Comparison of ENCODE assay signal across 13 cellular contexts in the genomic region with DNA sequence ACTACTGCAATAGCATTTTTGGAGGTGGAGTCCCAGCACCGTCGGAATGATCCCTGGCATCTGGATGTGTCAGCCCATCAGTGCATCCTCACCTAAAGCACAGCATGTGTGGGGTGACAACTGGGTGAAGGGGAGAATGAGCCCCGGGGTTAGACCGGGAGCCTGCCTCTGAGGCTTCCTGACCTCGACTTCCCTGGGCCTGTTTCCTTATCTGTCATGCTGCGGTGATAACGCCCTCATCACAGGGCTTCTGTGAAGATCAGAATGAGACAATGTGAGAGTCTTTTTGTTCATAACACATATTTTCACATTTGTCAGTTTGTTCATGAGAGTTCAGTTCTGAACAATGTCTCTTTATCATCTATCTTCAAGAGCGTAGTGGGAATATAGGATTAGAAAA. TPM values are rescaled to one million over a fixed set of nuclear protein-coding genes. Genes with fewer than 3 reads are reported as not detected.
A peak's percentile ranks its signal among the peaks of the same experiment; 100 is the strongest.
DNase-seq lines count a peak whose midpoint lies in the region; ATAC-seq and TF ChIP-seq lines count a peak whose summit lies in the region.
"Had no signal": no experiment of that assay in that cellular context is flagged by ENCODE, and none has a peak within 500 bp of the region (broad histone marks: within the 10 kb centered on the region; RNA-seq: fewer than 3 reads in every experiment).

No MANE protein-coding gene starts in this region.

- peaks cover 4% of the 10 kb centered on the region for H3K4me1 Mint-ChIP-seq in activated T-helper 2 cell treated with anti-CD3 and anti-CD28 coated beads, Interferon-gamma antibody, Interleukin-2, Interleukin-4, amounts not matched to agents 10 μg/mL and 5 μg/mL and 100 μg/mL, durations not matched to agents 14 hours and 24 hours and 36 hours (ENCODE audit: low read depth)

- H3K27me3 ChIP-seq in lung (ENCODE audit: control insufficient read depth, insufficient read depth) (no peaks in the 10 kb centered on the region), testis (no peaks in the 10 kb centered on the region)

- no peaks in the 10 kb centered on the region for H3K36me3 Mint-ChIP-seq in activated T-helper 2 cell treated with anti-CD3 and anti-CD28 coated beads, Interferon-gamma antibody, Interleukin-2, Interleukin-4, amounts not matched to agents 10 μg/mL and 5 μg/mL and 100 μg/mL, durations not matched to agents 14 hours and 24 hours and 36 hours (ENCODE audit: low read depth)

- H3K9me3 ChIP-seq in lung (ENCODE audit: control insufficient read depth in 2 of 2, insufficient read depth in 1 of 2, low read length in 1 of 2): peaks cover 0 to 1% of the 10 kb centered on the region in 2 donors
- no peaks in the 10 kb centered on the region for H3K9me3 ChIP-seq in testis
- H3K9me3 ChIP-seq: A549 had no signal

- H3K4me3 Mint-ChIP-seq in activated T-helper 2 cell treated with anti-CD3 and anti-CD28 coated beads, Interferon-gamma antibody, Interleukin-2, Interleukin-4, amounts not matched to agents 10 μg/mL and 5 μg/mL and 100 μg/mL, durations not matched to agents 14 hours and 24 hours and 36 hours (ENCODE audit: low read depth): no peak overlapping the region

- peak; percentile 48 for DNase-seq in activated CD4-positive, alpha-beta T cell treated with anti-CD3 and anti-CD28 coated beads for 48 hours
- no peak for DNase-seq in activated CD4-positive, alpha-beta T cell treated with anti-CD3 and anti-CD28 coated beads for 1 hour
- DNase-seq in caudate nucleus (lab: John Stamatoyannopoulos, UW) (no peak), lung (ENCODE audit: low spot score) (no peak), testis (no peak), erythroblast (lab: John Stamatoyannopoulos, UW) (no peak), DMS53 treated with DMSO at 0.1 percent for 48 hours (lab: John Stamatoyannopoulos, UW; ENCODE audit: unreplicated experiment) (no peak)
- no peak for DNase-seq in activated T-helper 2 cell treated with anti-CD3 and anti-CD28 coated beads, Interferon-gamma antibody, Interleukin-2, Interleukin-4, amounts not matched to agents 10 μg/mL and 5 μg/mL and 100 μg/mL, durations not matched to agents 14 hours and 24 hours and 36 hours (ENCODE audit: low spot score)
- DNase-seq: activated CD4-positive, alpha-beta T cell treated with anti-CD3 and anti-CD28 coated beads, Interleukin-2, amount 50 U/mL, for 1 hour; effector CD4-positive, alpha-beta T cell; NCI-H1105; RPMI8226 had no signal

- H3K27ac ChIP-seq in caudate nucleus (ENCODE audit: low read depth, low read length) (peak overlapping the region; percentile 93), lung (ENCODE audit: low read depth in 1 of 2, low read length in 1 of 2) (peak overlapping the region; percentile 89 to 93), testis (peak overlapping the region; percentile 83 to 88)
- H3K27ac ChIP-seq: A549 had no signal

- intact Hi-C loops in testis (cut with DNase I; ENCODE audit: low total_unique reads): no loop called here
- intact Hi-C loops in activated T-helper 2 cell treated with anti-CD3 and anti-CD28 coated beads, Interferon-gamma antibody, Interleukin-2, Interleukin-4, amounts not matched to agents 10 μg/mL and 5 μg/mL and 100 μg/mL, durations not matched to agents 14 hours and 24 hours and 36 hours (cut with micrococcal nuclease): loop anchor here (1.0 kb wide), 1 partner anchor 21 kb away; no protein-coding TSS in a partner anchor

- H3K27ac Mint-ChIP-seq in activated T-helper 2 cell treated with anti-CD3 and anti-CD28 coated beads, Interferon-gamma antibody, Interleukin-2, Interleukin-4, amounts not matched to agents 10 μg/mL and 5 μg/mL and 100 μg/mL, durations not matched to agents 14 hours and 24 hours and 36 hours: no peak overlapping the region

- H3K9me3 Mint-ChIP-seq in activated T-helper 2 cell treated with anti-CD3 and anti-CD28 coated beads, Interferon-gamma antibody, Interleukin-2, Interleukin-4, amounts not matched to agents 10 μg/mL and 5 μg/mL and 100 μg/mL, durations not matched to agents 14 hours and 24 hours and 36 hours: peaks cover 3% of the 10 kb centered on the region

- no peak for TF ChIP-seq CTCF in lung (IDR thresholded peaks at IDR 0.05; ENCODE audit: control extremely low read depth, extremely low read depth)
- no peak for TF ChIP-seq CTCF in testis (IDR thresholded peaks at IDR 0.05)

- peaks cover 8% of the 10 kb centered on the region for H3K27me3 Mint-ChIP-seq in activated T-helper 2 cell treated with anti-CD3 and anti-CD28 coated beads, Interferon-gamma antibody, Interleukin-2, Interleukin-4, amounts not matched to agents 10 μg/mL and 5 μg/mL and 100 μg/mL, durations not matched to agents 14 hours and 24 hours and 36 hours (ENCODE audit: low read depth)

- TF ChIP-seq POLR2A in testis (IDR thresholded peaks at IDR 0.05) (no peak), erythroblast (IDR thresholded peaks at IDR 0.05; ENCODE audit: low read length) (no peak)

- no peak for ATAC-seq in lung (ENCODE audit: insufficient read depth, low FRiP score)
- ATAC-seq: A549 had no signal

- H3K4me1 ChIP-seq in lung (ENCODE audit: control insufficient read depth in 2 of 2, insufficient read depth in 2 of 2, low read length in 2 of 2) (peaks cover 4 to 10% of the 10 kb centered on the region in 2 donors), testis (peaks cover 20% of the 10 kb centered on the region)
- H3K4me1 ChIP-seq: A549 had no signal

- H3K4me3 ChIP-seq in lung (no peak overlapping the region), testis (no peak overlapping the region)
- H3K4me3 ChIP-seq: A549 had no signal

- no peaks in the 10 kb centered on the region for H3K36me3 ChIP-seq in lung (ENCODE audit: control insufficient read depth in 2 of 2, insufficient read depth in 2 of 2, low read length in 2 of 2)
- H3K36me3 ChIP-seq in testis (ENCODE audit: low read depth, missing control alignments): no peaks in the 10 kb centered on the region

- WGBS in lung, 2 donors: 50 to 65% methylated on average over 8 of the region's 8 CpGs
- WGBS in testis, 2 donors: 32 to 36% methylated on average over 8 of the region's 8 CpGs

RNA-seq across cellular contexts. Expression of gene PDLIM3, which starts 31.1 kb away (rescaled TPM):
- total RNA-seq in lung: 10 to 100 TPM; 42.0 to 58.1 TPM
- 10 to 100 TPM; 21.5 to 25.8 TPM for polyA plus RNA-seq in lung
- total RNA-seq in testis: 10 to 100 TPM; 29.8 to 41.6 TPM
- 66.4 TPM for polyA plus RNA-seq in testis (ENCODE audit: insufficient read depth, low read depth, low replicate concordance)
- total RNA-seq in activated T-helper 2 cell treated with anti-CD3 and anti-CD28 coated beads, Interferon-gamma antibody, Interleukin-2, Interleukin-4, amounts not matched to agents 10 μg/mL and 5 μg/mL and 100 μg/mL, durations not matched to agents 14 hours and 24 hours and 36 hours: 2.5 and 3.2 TPM in 2 replicates
